8 cellular contexts compared by ENCODE assay signal in the genomic region with DNA sequence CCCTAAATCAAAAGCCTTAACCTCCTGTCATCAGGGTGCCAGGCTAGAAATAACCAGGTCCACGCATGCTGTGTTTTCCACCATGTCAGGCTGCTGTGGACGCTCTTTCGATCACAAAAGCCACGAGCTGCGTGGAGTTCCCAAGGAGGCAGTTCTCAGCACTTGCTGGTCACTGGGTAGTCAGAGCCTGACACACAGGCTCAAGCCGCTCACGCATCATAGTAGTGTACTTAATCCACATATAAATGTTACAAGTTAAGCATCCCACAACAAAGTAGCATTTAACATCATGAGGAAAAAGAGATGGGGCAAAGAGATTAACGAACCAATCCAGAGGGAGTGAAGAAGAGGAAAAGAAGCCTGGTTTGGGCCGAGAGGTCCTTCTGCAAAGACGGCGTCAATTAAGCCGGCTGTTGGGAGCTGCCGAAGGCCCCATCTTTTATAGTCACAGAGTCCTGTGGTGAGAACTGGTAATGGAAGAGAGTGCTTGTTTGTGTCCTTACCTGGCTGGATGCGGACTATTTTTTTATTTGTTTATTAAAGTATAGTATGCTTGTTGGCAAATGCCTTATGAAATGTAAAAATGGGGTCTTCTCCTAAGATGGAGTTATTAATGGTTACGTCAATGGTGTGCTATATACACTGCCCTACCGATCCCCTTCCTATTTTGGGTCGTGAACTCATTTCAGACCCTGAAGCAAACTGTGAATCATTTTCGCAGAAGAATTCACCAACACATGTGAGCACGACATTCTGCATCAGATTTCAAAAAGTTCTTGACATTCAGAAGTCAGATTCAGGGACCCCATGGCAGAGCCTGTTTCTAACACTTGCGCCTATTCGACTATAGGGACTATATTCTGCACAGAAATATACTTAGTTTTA. TPM values are rescaled to one million over a fixed set of nuclear protein-coding genes. Genes with fewer than 3 reads are reported as not detected.
DNase-seq lines count a peak whose midpoint lies in the region; ATAC-seq and TF ChIP-seq lines count a peak whose summit lies in the region.

No MANE protein-coding gene starts in this region.

- H3K4me3 Mint-ChIP-seq in activated T-helper 17 cell treated with anti-CD3 and anti-CD28 coated beads, Interleukin-2, amount 50 U/mL, for 72 hours = peak overlapping the region; percentile 98

- peaks cover 33% of the 10 kb centered on the region for H3K4me1 Mint-ChIP-seq in activated T-helper 17 cell treated with anti-CD3 and anti-CD28 coated beads, Interleukin-2, amount 50 U/mL, for 72 hours

- intact Hi-C loops in heart right ventricle (cut with DNase I) = loop anchor here in 8 of 10 donors (2.0 to 10.0 kb wide), 8 partner anchors 82 to 388 kb away; partner anchors contain the start of gene CENPU (in 6 of the 8)
- intact Hi-C loops in sciatic nerve (cut with DNase I) = loop anchor here (10.0 kb wide), 1 partner anchor 95 kb away; no protein-coding TSS in a partner anchor

- peaks cover 39% of the 10 kb centered on the region for H3K36me3 Mint-ChIP-seq in activated T-helper 17 cell treated with anti-CD3 and anti-CD28 coated beads, Interleukin-2, amount 50 U/mL, for 72 hours (ENCODE audit: low read depth)

- peak; percentile 15 for DNase-seq in NCI-H2107 treated with DMSO at 0.1 percent for 48 hours (lab: John Stamatoyannopoulos, UW; ENCODE audit: unreplicated experiment)
- no peak for DNase-seq in NCI-H2107 (lab: John Stamatoyannopoulos, UW)
- DNase-seq in Jurkat, Clone E6-1 (ENCODE audit: low read depth, low spot score) = no peak
- no peak for DNase-seq in heart right ventricle
- DNase-seq in sciatic nerve (ENCODE audit: low spot score) = no peak

- no peaks in the 10 kb centered on the region for H3K27me3 ChIP-seq in heart right ventricle

- H3K36me3 ChIP-seq in heart right ventricle = peaks cover 0 to 26% (median 0%) of the 10 kb centered on the region in 9 donors

- peak overlapping the region; percentile 81 to 100 (median 92) for H3K27ac ChIP-seq in heart right ventricle

- peak overlapping the region; percentile 81 for H3K27ac Mint-ChIP-seq in activated T-helper 17 cell treated with anti-CD3 and anti-CD28 coated beads, Interleukin-2, amount 50 U/mL, for 72 hours

- H3K9me3 Mint-ChIP-seq in activated T-helper 17 cell treated with anti-CD3 and anti-CD28 coated beads, Interleukin-2, amount 50 U/mL, for 72 hours = no peaks in the 10 kb centered on the region

- no peaks in the 10 kb centered on the region for H3K27me3 Mint-ChIP-seq in activated T-helper 17 cell treated with anti-CD3 and anti-CD28 coated beads, Interleukin-2, amount 50 U/mL, for 72 hours

- no peaks in the 10 kb centered on the region for H3K9me3 ChIP-seq in heart right ventricle

- H3K4me1 ChIP-seq in heart right ventricle = peaks cover 13 to 51% (median 41%) of the 10 kb centered on the region in 9 donors

- H3K4me3 ChIP-seq in Jurkat, Clone E6-1 (ENCODE audit: low read length) = peak overlapping the region; percentile 96
- peak overlapping the region; percentile 72 to 96 (median 84) for H3K4me3 ChIP-seq in heart right ventricle

- TF ChIP-seq CTCF in heart right ventricle (IDR thresholded peaks at IDR 0.05) = no peak

- ATAC-seq in GM21528 (IDR thresholded peaks at IDR 0.05; ENCODE audit: low FRiP score, unreplicated experiment) (peak; percentile 19), heart right ventricle (peak in 6 of 8 donors; percentile 4 to 40 (median 28)), sciatic nerve (peak; percentile 48)
- peak; percentile 34 for ATAC-seq in activated T-helper 17 cell treated with anti-CD3 and anti-CD28 coated beads, Interleukin-2, amount 50 U/mL, for 72 hours (replicated peaks)
- ATAC-seq in activated CD4-positive, CD25-positive, alpha-beta regulatory T cell treated with anti-CD3 and anti-CD28 coated beads, Interleukin-2, amount 50 U/mL, for 24 hours = no peak

- WGBS in heart right ventricle, 2 donors = 32 to 34% methylated on average over 21 of the region's 21 CpGs

RNA-seq across cellular contexts. Expression of gene PRIMPOL, which starts 0.7 kb away (rescaled TPM):
- polyA plus RNA-seq in Jurkat, Clone E6-1 (2012; ENCODE audit: insufficient read depth, insufficient read length) = 25.6 TPM
- total RNA-seq in activated T-helper 17 cell treated with anti-CD3 and anti-CD28 coated beads, Interleukin-2, amount 50 U/mL, for 72 hours = 10 to 100 TPM; 17.0 to 23.6 TPM
- total RNA-seq in heart right ventricle (10 to 100 TPM in 6 of 10 donors, 1 to 10 TPM in 4; 7.2 to 13.7 (median 10.8) TPM), sciatic nerve (30.9 TPM)
- 10 to 100 TPM in 1 of 2 donors, 1 to 10 TPM in 1; 7.2 to 85.2 TPM for polyA plus RNA-seq in heart right ventricle

RNA-seq across cellular contexts. Expression of gene CASP3, which starts 1.0 kb away (rescaled TPM):
- 43.3 TPM for polyA plus RNA-seq in Jurkat, Clone E6-1 (2012; ENCODE audit: insufficient read depth, insufficient read length)
- total RNA-seq in activated T-helper 17 cell treated with anti-CD3 and anti-CD28 coated beads, Interleukin-2, amount 50 U/mL, for 72 hours = 10 to 100 TPM; 65.2 to 84.9 TPM
- total RNA-seq in heart right ventricle (10 to 100 TPM in 8 of 10 donors, 1 to 10 TPM in 2; 7.9 to 24.8 (median 13.5) TPM), sciatic nerve (17.6 TPM)
- 10 to 100 TPM in 1 of 2 donors, 1 to 10 TPM in 1; 9.1 to 15.5 TPM for polyA plus RNA-seq in heart right ventricle

Comparison
In these comparisons a context has a peak if more than half of its experiments do, and no peak if none do; other contexts are left out.
1. ATAC-seq: peak in GM21528 (single experiment), activated T-helper 17 cell treated with anti-CD3 and anti-CD28 coated beads, Interleukin-2, amount 50 U/mL, for 72 hours (single experiment), heart right ventricle (6 of 8) and sciatic nerve (single experiment); none in activated CD4-positive, CD25-positive, alpha-beta regulatory T cell treated with anti-CD3 and anti-CD28 coated beads, Interleukin-2, amount 50 U/mL, for 24 hours (0 of 2).